Comparison of ENCODE assay signal across 10 cellular contexts in genomic region chr19:2867025-2867991, GRCh38. TPM values are rescaled to one million over a fixed set of nuclear protein-coding genes. Genes with fewer than 3 reads are reported as not detected.
A peak's percentile ranks its signal among the peaks of the same experiment; 100 is the strongest.
DNase-seq lines count a peak whose midpoint lies in the region; ATAC-seq and TF ChIP-seq lines count a peak whose summit lies in the region.
"Had no signal": no experiment of that assay in that cellular context is flagged by ENCODE, and none has a peak within 500 bp of the region (broad histone marks: within the 10 kb centered on the region; RNA-seq: fewer than 3 reads in every experiment).

TSS of gene ZNF556 (plus strand) at chr19:2867335. CDS start at chr19:2867422, 87 bp downstream.

- H3K36me3 Mint-ChIP-seq in stimulated activated effector memory CD8-positive, alpha-beta T cell treated with anti-CD3 and anti-CD28 coated beads, Interleukin-12 subunit alpha, Interleukin-12 subunit beta, amount 100 ng/mL, for 72 hours, result no peaks in the 10 kb centered on the region
- H3K36me3 Mint-ChIP-seq: naive B cell had no signal

- ATAC-seq in stimulated activated effector memory CD8-positive, alpha-beta T cell treated with anti-CD3 and anti-CD28 coated beads, Interleukin-12 subunit alpha, Interleukin-12 subunit beta, amount 100 ng/mL, for 72 hours, result no peak

- H3K27ac ChIP-seq in DOHH2 (ENCODE audit: low read depth, low read length) (no peak within 1 kb of the TSS), SJCRH30 (peak within 1 kb of the TSS; percentile 81)

- no peaks in the 10 kb centered on the region for H3K36me3 ChIP-seq in DOHH2 (ENCODE audit: control insufficient read depth, low read length)
- H3K36me3 ChIP-seq in MG63, result no peaks in the 10 kb centered on the region
- peaks cover 25% of the 10 kb centered on the region for H3K36me3 ChIP-seq in SJCRH30

- no peak within 1 kb of the TSS for H3K27ac Mint-ChIP-seq in stimulated activated effector memory CD8-positive, alpha-beta T cell treated with anti-CD3 and anti-CD28 coated beads, Interleukin-12 subunit alpha, Interleukin-12 subunit beta, amount 100 ng/mL, for 72 hours

- H3K79me2 ChIP-seq in DOHH2 (ENCODE audit: control insufficient read depth, low read length), result no peaks in the 10 kb centered on the region

- no peaks in the 10 kb centered on the region for H4K20me1 ChIP-seq in DOHH2 (ENCODE audit: control insufficient read depth, insufficient read depth, low read depth, low read length)

- peaks cover 12% of the 10 kb centered on the region; the same call in 1 of the 2 replicates for H3K9me3 ChIP-seq in DOHH2 (ENCODE audit: control insufficient read depth, insufficient read depth, low read length)
- H3K9me3 ChIP-seq in MG63, result no peaks in the 10 kb centered on the region
- H3K9me3 ChIP-seq in SJCRH30 (replicated peaks), result peaks cover 3% of the 10 kb centered on the region; the same call in 1 of the 2 replicates

- peaks cover 6% of the 10 kb centered on the region for H3K4me1 Mint-ChIP-seq in stimulated activated effector memory CD8-positive, alpha-beta T cell treated with anti-CD3 and anti-CD28 coated beads, Interleukin-12 subunit alpha, Interleukin-12 subunit beta, amount 100 ng/mL, for 72 hours

- H3K4me1 ChIP-seq in DOHH2 (ENCODE audit: control insufficient read depth, low read length) (no peaks in the 10 kb centered on the region), SJCRH30 (peaks cover 4% of the 10 kb centered on the region; the same call in 1 of the 2 replicates)

- DNase-seq in MG63 (peak; percentile 61), SJCRH30 (peak; percentile 99), medulla oblongata (ENCODE audit: extremely low spot score) (peak; percentile 79), retina (no peak)
- no peak for DNase-seq in stimulated activated effector memory CD8-positive, alpha-beta T cell treated with anti-CD3 and anti-CD28 coated beads, Interleukin-12 subunit alpha, Interleukin-12 subunit beta, amount 100 ng/mL, for 72 hours (ENCODE audit: low spot score in 2 of 2)
- DNase-seq in activated effector memory CD4-positive, alpha-beta T cell treated with anti-CD3 and anti-CD28 coated beads, Interleukin-2, amount 50 U/mL, for 16 hours, result no peak
- DNase-seq in activated T-cell treated with anti-CD3 and anti-CD28 coated beads, Interleukin-2, amount 50 U/mL, for 1 hour, result no peak
- DNase-seq: naive B cell had no signal

- no peaks in the 10 kb centered on the region for H3K9me2 ChIP-seq in DOHH2 (replicated peaks; ENCODE audit: control insufficient read depth, low read length)

- H3K9me3 Mint-ChIP-seq in stimulated activated effector memory CD8-positive, alpha-beta T cell treated with anti-CD3 and anti-CD28 coated beads, Interleukin-12 subunit alpha, Interleukin-12 subunit beta, amount 100 ng/mL, for 72 hours, result no peaks in the 10 kb centered on the region

- H3K27me3 ChIP-seq in DOHH2 (ENCODE audit: control insufficient read depth, low read length), result no peaks in the 10 kb centered on the region
- H3K27me3 ChIP-seq in MG63, result no peaks in the 10 kb centered on the region
- no peaks in the 10 kb centered on the region for H3K27me3 ChIP-seq in SJCRH30

- 0 out of 2 replicates have a peak within 1 kb of the TSS, but pooled peaks have one; percentile 12 for H3K4me2 ChIP-seq in DOHH2 (ENCODE audit: low read length)

- no peak within 1 kb of the TSS for H3K4me3 Mint-ChIP-seq in stimulated activated effector memory CD8-positive, alpha-beta T cell treated with anti-CD3 and anti-CD28 coated beads, Interleukin-12 subunit alpha, Interleukin-12 subunit beta, amount 100 ng/mL, for 72 hours
- H3K4me3 Mint-ChIP-seq: naive B cell had no signal

- no peak within 1 kb of the TSS for H3K4me3 ChIP-seq in DOHH2 (ENCODE audit: low read length)
- H3K4me3 ChIP-seq in MG63, result peak within 1 kb of the TSS; percentile 33
- peak within 1 kb of the TSS; percentile 88 for H3K4me3 ChIP-seq in SJCRH30

- no peaks in the 10 kb centered on the region for H3F3A ChIP-seq in DOHH2 (ENCODE audit: control insufficient read depth, insufficient read depth)

- TF ChIP-seq CTCF in DOHH2 (IDR thresholded peaks at IDR 0.05; ENCODE audit: low read depth, low read length, poor library complexity, severe bottlenecking), result no peak

RNA-seq across cellular contexts. Expression of gene ZNF556, which starts in this region (rescaled TPM):
- 0.07 and 0.13 TPM in 2 replicates for total RNA-seq in MG63 (2014; rRNA removed; shearing (Covaris generic); ENCODE audit: low replicate concordance)
- 18.4 and 21.3 TPM in 2 replicates for total RNA-seq in SJCRH30 (2014; rRNA removed; shearing (Covaris generic))
- total RNA-seq: dermis microvascular lymphatic vessel endothelial cell had no signal

Comparison
In these comparisons a context has a peak if more than half of its experiments do, and no peak if none do; other contexts are left out.
1. RNA of gene ZNF556 (total RNA-seq): 18.4 to 21.3 TPM in SJCRH30; 0.07 to 0.13 TPM in MG63; every median in the first group is over 10 times any median in the second.
2. Peak in DNase-seq and H3K4me3 ChIP-seq in MG63; RNA of the gene not detected or under 1 TPM.
3. DNase-seq: peak in SJCRH30 (2 of 2) and medulla oblongata (single experiment); none in stimulated activated effector memory CD8-positive, alpha-beta T cell treated with anti-CD3 and anti-CD28 coated beads, Interleukin-12 subunit alpha, Interleukin-12 subunit beta, amount 100 ng/mL, for 72 hours (0 of 2), activated effector memory CD4-positive, alpha-beta T cell treated with anti-CD3 and anti-CD28 coated beads, Interleukin-2, amount 50 U/mL, for 16 hours (single experiment), retina (single experiment) and activated T-cell treated with anti-CD3 and anti-CD28 coated beads, Interleukin-2, amount 50 U/mL, for 1 hour (single experiment).